Comparison of ENCODE assay signal across 10 cellular contexts in genomic region chr2:191115391-191115790, GRCh38. TPM values are rescaled to one million over a fixed set of nuclear protein-coding genes. Genes with fewer than 3 reads are reported as not detected.
DNase-seq lines count a peak whose midpoint lies in the region; ATAC-seq, FAIRE-seq and TF ChIP-seq lines count a peak whose summit lies in the region.
"Had no signal": no experiment of that assay in that cellular context is flagged by ENCODE, and none has a peak within 500 bp of the region (broad histone marks: within the 10 kb centered on the region; RNA-seq: fewer than 3 reads in every experiment).

No MANE protein-coding gene starts in this region.

- no peak for TF ChIP-seq POLR2A in uterus (IDR thresholded peaks at IDR 0.05)

- intact Hi-C loops in uterus (cut with DNase I; ENCODE audit: low total_unique reads) = no loop called here
- intact Hi-C loops in Caco-2 (cut with micrococcal nuclease; ENCODE audit: unreplicated experiment) = no loop called here

- H3K27me3 Mint-ChIP-seq in astrocyte (ENCODE audit: low read depth, unreplicated experiment) (peaks cover 4% of the 10 kb centered on the region), Caco-2 (ENCODE audit: insufficient read depth, unreplicated experiment) (peaks cover 25% of the 10 kb centered on the region)
- no peaks in the 10 kb centered on the region for H3K27me3 Mint-ChIP-seq in stimulated activated naive B cell treated with anti-CD40 and anti-IgM and Interleukin-4, amounts not matched to agents 10 μg/mL and 1 μg/mL and 100 μg/mL, for 72 hours
- H3K27me3 Mint-ChIP-seq: dendritic cell treated with granulocyte-macrophage colony-stimulating factor and Interleukin-4, amounts not matched to agents 40 ng/mL and 50 ng/mL, for 4 days had no signal

- CTCF ChIA-PET in SK-N-SH (lab: Yijun Ruan, JAX) = interaction anchor here (0.9 to 2.8 kb wide), 3 partner anchors 11 to 63 kb away, joined by 3 to 8 read pairs (median 3); no protein-coding TSS in a partner anchor
- CTCF ChIA-PET in Caco-2 (lab: Charles Lee) = no interaction called here

- TF ChIP-seq CTCF in astrocyte (IDR thresholded peaks at IDR 0.05; ENCODE audit: insufficient read depth, low read depth, low read length) (no peak), SK-N-SH (IDR thresholded peaks at IDR 0.05) (no peak), uterus (IDR thresholded peaks at IDR 0.05) (no peak), Caco-2 (IDR thresholded peaks at IDR 0.05; ENCODE audit: insufficient read depth in 1 of 2, low read depth in 1 of 2, low read length in 1 of 2, severe bottlenecking in 1 of 2, unreplicated experiment in 1 of 2) (no peak)

- no peaks in the 10 kb centered on the region for H3K9me2 ChIP-seq in SK-N-SH

- POLR2A ChIA-PET in SK-N-SH (lab: Yijun Ruan, JAX) (no interaction called here), Caco-2 (lab: Charles Lee) (no interaction called here)

- ATAC-seq in stimulated activated naive B cell treated with anti-CD40 and anti-IgM and Interleukin-4, amounts not matched to agents 10 μg/mL and 1 μg/mL and 100 μg/mL, for 72 hours (replicated peaks) = peak; percentile 10 to 15

- no peak overlapping the region for H3K4me3 ChIP-seq in astrocyte (ENCODE audit: insufficient read depth, low read depth, low read length)
- no peak overlapping the region for H3K4me3 ChIP-seq in SK-N-SH (ENCODE audit: low read depth in 2 of 2, low read length in 1 of 2)
- H3K4me3 ChIP-seq in uterus = no peak overlapping the region
- H3K4me3 ChIP-seq in Caco-2 (ENCODE audit: low read depth, low read length) = no peak overlapping the region
- H3K4me3 ChIP-seq: right atrium auricular region had no signal

- no peaks in the 10 kb centered on the region for H3K36me3 Mint-ChIP-seq in astrocyte (ENCODE audit: low read depth, unreplicated experiment)
- H3K36me3 Mint-ChIP-seq in stimulated activated naive B cell treated with anti-CD40 and anti-IgM and Interleukin-4, amounts not matched to agents 10 μg/mL and 1 μg/mL and 100 μg/mL, for 72 hours = peaks cover 6 to 9% of the 10 kb centered on the region in 2 donors
- no peaks in the 10 kb centered on the region for H3K36me3 Mint-ChIP-seq in Caco-2 (ENCODE audit: insufficient read depth, unreplicated experiment)

- no peaks in the 10 kb centered on the region for H3F3A ChIP-seq in SK-N-SH (replicated peaks; ENCODE audit: insufficient read depth)

- H3K27ac Mint-ChIP-seq in astrocyte (ENCODE audit: unreplicated experiment) (no peak overlapping the region), Caco-2 (ENCODE audit: unreplicated experiment) (no peak overlapping the region)
- peak overlapping the region; percentile 14 for H3K27ac Mint-ChIP-seq in stimulated activated naive B cell treated with anti-CD40 and anti-IgM and Interleukin-4, amounts not matched to agents 10 μg/mL and 1 μg/mL and 100 μg/mL, for 72 hours

- H3K9ac ChIP-seq in astrocyte (ENCODE audit: low read length) = no peak overlapping the region
- no peak overlapping the region for H3K9ac ChIP-seq in SK-N-SH

- H3K36me3 ChIP-seq in astrocyte (ENCODE audit: insufficient read depth, low read length) (no peaks in the 10 kb centered on the region), SK-N-SH (replicated peaks in 1 of 2; ENCODE audit: control insufficient read depth in 1 of 2, insufficient read depth in 2 of 2, low read length in 1 of 2) (no peaks in the 10 kb centered on the region), uterus (no peaks in the 10 kb centered on the region), Caco-2 (ENCODE audit: control insufficient read depth, insufficient read depth, low read length) (no peaks in the 10 kb centered on the region)
- H3K36me3 ChIP-seq: right atrium auricular region had no signal

- H3K27ac ChIP-seq in astrocyte (ENCODE audit: low read depth, low read length) (no peak overlapping the region), SK-N-SH (ENCODE audit: low read depth in 2 of 2, low read length in 1 of 2) (no peak overlapping the region), uterus (no peak overlapping the region)
- H3K27ac ChIP-seq: right atrium auricular region had no signal

- DNase-seq in activated gamma-delta T cell treated with Interleukin-2 at 50 U/mL for 16 hours = peak; percentile 52
- DNase-seq in activated gamma-delta T cell (lab: John Stamatoyannopoulos, UW) = no peak
- DNase-seq in RPMI7951 (ENCODE audit: low read depth) = peak; percentile 32
- DNase-seq in astrocyte (ENCODE audit: low read depth) = peak; percentile 43
- DNase-seq in stimulated activated naive B cell treated with anti-CD40 and anti-IgM and Interleukin-4, amounts not matched to agents 10 μg/mL and 1 μg/mL and 100 μg/mL, for 72 hours = no peak
- DNase-seq in SK-N-SH = no peak
- DNase-seq in uterus = no peak
- no peak for DNase-seq in Caco-2

- no peaks in the 10 kb centered on the region for H4K20me1 ChIP-seq in astrocyte (ENCODE audit: insufficient read depth, low read length)
- no peaks in the 10 kb centered on the region for H4K20me1 ChIP-seq in SK-N-SH (ENCODE audit: insufficient read depth)

- H3K4me1 ChIP-seq in astrocyte (ENCODE audit: insufficient read depth, low read length) = no peaks in the 10 kb centered on the region
- peaks cover 0 to 4% of the 10 kb centered on the region in 2 experiments; a peak in 2 of 4 replicates for H3K4me1 ChIP-seq in SK-N-SH (ENCODE audit: control insufficient read depth in 1 of 2, insufficient read depth in 2 of 2, low read depth in 1 of 2, low read length in 1 of 2)
- no peaks in the 10 kb centered on the region for H3K4me1 ChIP-seq in uterus
- no peaks in the 10 kb centered on the region for H3K4me1 ChIP-seq in Caco-2
- H3K4me1 ChIP-seq: right atrium auricular region had no signal

- H3K9me3 Mint-ChIP-seq in astrocyte (ENCODE audit: unreplicated experiment) (no peaks in the 10 kb centered on the region), Caco-2 (ENCODE audit: unreplicated experiment) (no peaks in the 10 kb centered on the region)
- no peaks in the 10 kb centered on the region for H3K9me3 Mint-ChIP-seq in stimulated activated naive B cell treated with anti-CD40 and anti-IgM and Interleukin-4, amounts not matched to agents 10 μg/mL and 1 μg/mL and 100 μg/mL, for 72 hours
- H3K9me3 Mint-ChIP-seq: dendritic cell treated with granulocyte-macrophage colony-stimulating factor and Interleukin-4, amounts not matched to agents 40 ng/mL and 50 ng/mL, for 4 days had no signal

- H3K4me3 Mint-ChIP-seq in astrocyte (ENCODE audit: unreplicated experiment) (no peak overlapping the region), Caco-2 (ENCODE audit: unreplicated experiment) (no peak overlapping the region)
- peak overlapping the region in 1 of 2 donors; percentile 6 for H3K4me3 Mint-ChIP-seq in stimulated activated naive B cell treated with anti-CD40 and anti-IgM and Interleukin-4, amounts not matched to agents 10 μg/mL and 1 μg/mL and 100 μg/mL, for 72 hours
- H3K4me3 Mint-ChIP-seq: dendritic cell treated with granulocyte-macrophage colony-stimulating factor and Interleukin-4, amounts not matched to agents 40 ng/mL and 50 ng/mL, for 4 days had no signal

- H3K4me2 ChIP-seq in astrocyte (ENCODE audit: low read length) = no peak overlapping the region
- H3K4me2 ChIP-seq in SK-N-SH = no peak overlapping the region

- no peak for TF ChIP-seq EP300 in SK-N-SH (IDR thresholded peaks at IDR 0.05; ENCODE audit: borderline replicate concordance in 1 of 2, low read depth in 1 of 2, low read length in 1 of 2)

- H3K4me1 Mint-ChIP-seq in astrocyte (ENCODE audit: low read depth, unreplicated experiment) (peaks cover 11% of the 10 kb centered on the region), Caco-2 (ENCODE audit: low read depth, unreplicated experiment) (no peaks in the 10 kb centered on the region)
- H3K4me1 Mint-ChIP-seq in stimulated activated naive B cell treated with anti-CD40 and anti-IgM and Interleukin-4, amounts not matched to agents 10 μg/mL and 1 μg/mL and 100 μg/mL, for 72 hours = peaks cover 11 to 18% of the 10 kb centered on the region in 2 donors

- H3K27me3 ChIP-seq in astrocyte (ENCODE audit: insufficient read depth, low read length) (no peaks in the 10 kb centered on the region), SK-N-SH (ENCODE audit: insufficient read depth) (no peaks in the 10 kb centered on the region), uterus (no peaks in the 10 kb centered on the region), Caco-2 (replicated peaks; ENCODE audit: control insufficient read depth, insufficient read depth, low read length) (no peaks in the 10 kb centered on the region)
- H3K27me3 ChIP-seq: right atrium auricular region had no signal

- TF ChIP-seq RAD21 in SK-N-SH (IDR thresholded peaks at IDR 0.05; ENCODE audit: low read length) = no peak

- no TSS peak for BruUV-seq in Caco-2 (replicated peaks; lab: Mats Ljungman, UMichigan)

- H3K79me2 ChIP-seq in astrocyte (ENCODE audit: insufficient read depth, low read length) (no peaks in the 10 kb centered on the region), SK-N-SH (ENCODE audit: insufficient read depth) (no peaks in the 10 kb centered on the region)

- H3K9me3 ChIP-seq in astrocyte (ENCODE audit: insufficient read depth, low read depth, low read length) = no peaks in the 10 kb centered on the region
- H3K9me3 ChIP-seq in SK-N-SH = no peaks in the 10 kb centered on the region
- H3K9me3 ChIP-seq in uterus = no peaks in the 10 kb centered on the region
- H3K9me3 ChIP-seq in Caco-2 = no peaks in the 10 kb centered on the region
- H3K9me3 ChIP-seq: right atrium auricular region had no signal

- WGBS in SK-N-SH (ENCODE audit: low lambda C conversion rate) = 68% methylated on average over 3 of the region's 3 CpGs

- H2AFZ ChIP-seq in astrocyte (ENCODE audit: low read depth, low read length) (no peak overlapping the region), SK-N-SH (ENCODE audit: low read depth) (no peak overlapping the region)

- FAIRE-seq in astrocyte (lab: Jason Lieb, UNC) = no peak

TF ChIP-seq in SK-N-SH, 30 proteins besides CTCF, POLR2A, EP300 and RAD21:
- no peak for TF ChIP-seq YY1 (IDR thresholded peaks at IDR 0.05; ENCODE audit: low read depth)
- TF ChIP-seq MXI1 (IDR thresholded peaks at IDR 0.05; ENCODE audit: low read depth, low read length) = no peak
- TF ChIP-seq TAF1 (IDR thresholded peaks at IDR 0.05; ENCODE audit: borderline replicate concordance, low read depth, low read length) = no peak
- TF ChIP-seq RXRA (IDR thresholded peaks at IDR 0.05; ENCODE audit: borderline replicate concordance, low read depth) = no peak
- no peak for TF ChIP-seq CHD2 (IDR thresholded peaks at IDR 0.05; ENCODE audit: low read length, partially characterized antibody)
- no peak for TF ChIP-seq FOSL2 (IDR thresholded peaks at IDR 0.05; ENCODE audit: borderline replicate concordance, low read depth)

RNA-seq across cellular contexts. Expression of gene STAT4, which starts 35.4 kb away (rescaled TPM):
- total RNA-seq in RPMI7951 (2014; rRNA removed; shearing (Covaris generic)) = 0.12 and 0.59 TPM in 2 replicates
- total RNA-seq in astrocyte (1.6 and 2.3 TPM in 2 replicates), uterus (1 to 10 TPM in 2 of 4 donors, under 1 TPM in 1, not detected in 1; 0.51 to 4.8 (median 2.3) TPM), Caco-2 (2022) (0.19 and 0.48 TPM in 2 replicates)
- 0.12 and 0.19 TPM in 2 replicates for polyA plus RNA-seq in SK-N-SH (2012; rRNA removed)
- polyA plus RNA-seq in SK-N-SH (2012; cell fraction: cytosol; rRNA removed) = 0.10 and 0.16 TPM in 2 replicates
- 0.18 and 0.76 TPM in 2 replicates for polyA plus RNA-seq in SK-N-SH (2012; cell fraction: nucleus; rRNA removed)

Comparison
In these comparisons a context has a peak if more than half of its experiments do, and no peak if none do; other contexts are left out.
1. DNase-seq: peak in activated gamma-delta T cell treated with Interleukin-2 at 50 U/mL for 16 hours (single experiment), RPMI7951 (single experiment) and astrocyte (single experiment); none in activated gamma-delta T cell (single experiment), stimulated activated naive B cell treated with anti-CD40 and anti-IgM and Interleukin-4, amounts not matched to agents 10 μg/mL and 1 μg/mL and 100 μg/mL, for 72 hours (single experiment), SK-N-SH (single experiment), uterus (0 of 2) and Caco-2 (0 of 2).